8 cellular contexts compared by ENCODE assay signal in the genomic region with DNA sequence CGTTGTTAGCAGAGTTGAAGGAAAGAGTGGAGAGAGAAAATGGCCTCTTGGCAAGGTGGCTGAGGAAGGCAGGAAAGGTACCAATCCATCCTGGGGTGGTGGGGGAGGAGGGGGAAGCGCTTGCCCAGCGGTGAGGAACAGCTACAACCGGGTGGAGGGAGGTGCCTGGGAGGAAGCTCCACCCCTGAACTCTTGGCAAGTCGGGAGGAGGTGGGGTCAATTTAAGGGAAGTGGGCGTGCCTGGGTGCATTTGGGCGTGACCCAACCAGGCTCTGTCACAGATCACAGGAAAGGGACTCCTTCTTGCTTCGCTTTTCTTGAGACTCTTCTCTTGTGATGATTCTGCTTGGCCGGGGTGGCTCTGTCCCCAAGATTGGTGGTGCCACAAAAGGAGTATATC. TPM values are rescaled to one million over a fixed set of nuclear protein-coding genes. Genes with fewer than 3 reads are reported as not detected.
A peak's percentile ranks its signal among the peaks of the same experiment; 100 is the strongest.
DNase-seq lines count a peak whose midpoint lies in the region; ATAC-seq, FAIRE-seq and TF ChIP-seq lines count a peak whose summit lies in the region.

No MANE protein-coding gene starts in this region.

- H3K36me3 ChIP-seq in brain microvascular endothelial cell (replicated peaks) (peaks cover 6% of the 10 kb centered on the region), kidney (ENCODE audit: control insufficient read depth in 1 of 2, insufficient read depth in 2 of 2, low read length in 2 of 2) (peaks cover 11 to 18% of the 10 kb centered on the region in 2 donors)

- H3K27me3 ChIP-seq in brain microvascular endothelial cell (replicated peaks), result no peaks in the 10 kb centered on the region

- TF ChIP-seq EP300 in Ishikawa (IDR thresholded peaks at IDR 0.05; ENCODE audit: borderline replicate concordance), result no peak

- H3K9me3 ChIP-seq in kidney (ENCODE audit: control insufficient read depth in 1 of 2, low read length in 2 of 2), result no peaks in the 10 kb centered on the region

- in situ Hi-C loops in brain microvascular endothelial cell (cut with HindIII; ENCODE audit: low pct_ligation_motif_present, low sequenced_read_pairs), result no loop called here

- peak; percentile 29 for DNase-seq in GM04504 (ENCODE audit: low read depth)
- DNase-seq in UCSD-AML1 (lab: John Stamatoyannopoulos, UW; ENCODE audit: unreplicated experiment), result peak; percentile 80
- peak; percentile 18 for DNase-seq in brain microvascular endothelial cell
- peak; percentile 92 for DNase-seq in kidney
- DNase-seq in stimulated activated CD8-positive, alpha-beta memory T cell treated with anti-CD3 and anti-CD28 coated beads, Interleukin-15, amount 100 ng/mL, for 1 hour (ENCODE audit: low read depth), result peak; percentile 55
- no peak for DNase-seq in NCI-H2171 treated with DMSO at 0.1 percent for 48 hours (lab: John Stamatoyannopoulos, UW)

- H3K4me3 ChIP-seq in brain microvascular endothelial cell (ENCODE audit: low read depth, low read length) (no peak overlapping the region), kidney (ENCODE audit: low read length in 2 of 2) (peak overlapping the region in 1 of 2 donors; percentile 7)

- ATAC-seq in GM21786 (IDR thresholded peaks at IDR 0.05; ENCODE audit: unreplicated experiment), result peak; percentile 99

- no peaks in the 10 kb centered on the region for H3K4me1 ChIP-seq in kidney (ENCODE audit: control insufficient read depth in 1 of 2, insufficient read depth in 1 of 2, low read depth in 1 of 2, low read length in 2 of 2)

- H3K27ac ChIP-seq in brain microvascular endothelial cell, result no peak overlapping the region
- no peak overlapping the region for H3K27ac ChIP-seq in kidney (ENCODE audit: low read depth in 2 of 2, low read length in 2 of 2)

- intact Hi-C loops in kidney (cut with DNase I), result no loop called here

- no peak for TF ChIP-seq RAD21 in Ishikawa (IDR thresholded peaks at IDR 0.05; ENCODE audit: low read depth)

- no peak for FAIRE-seq in kidney (lab: Jason Lieb, UNC)

- no peak for TF ChIP-seq CTCF in brain microvascular endothelial cell (IDR thresholded peaks at IDR 0.05; ENCODE audit: low read depth, low read length, missing control alignments)
- TF ChIP-seq CTCF in kidney (IDR thresholded peaks at IDR 0.05; ENCODE audit: borderline replicate concordance, extremely low read depth, insufficient read depth), result no peak

- no peak overlapping the region for H3K9ac ChIP-seq in kidney (ENCODE audit: low read length in 2 of 2)

TF ChIP-seq in Ishikawa, 13 proteins besides CTCF, POLR2A, EP300 and RAD21:
- TF ChIP-seq YY1 (IDR thresholded peaks at IDR 0.05; ENCODE audit: low read depth) (0 out of 2 replicates have a peak, but pooled peaks have one; percentile 20), FOXM1 (IDR thresholded peaks at IDR 0.05; ENCODE audit: borderline replicate concordance, low read depth) (no peak)

RNA-seq across cellular contexts. Expression of a gene that starts 41.7 kb away (rescaled TPM):
- 14.1 TPM for total RNA-seq in kidney
- 3.9 TPM for polyA plus RNA-seq in kidney (ENCODE audit: insufficient read depth, low read depth, low replicate concordance)
